1 cellular context compared by ENCODE assay signal in genomic region chr11:2071748-2072385, GRCh38.
TF ChIP-seq lines count a peak whose summit lies in the region.

No MANE protein-coding gene starts in this region.

TF ChIP-seq in K562, 482 proteins besides CTCF, POLR2A, EP300 and RAD21 (continued from another document):
- TF ChIP-seq, protein P1, sequence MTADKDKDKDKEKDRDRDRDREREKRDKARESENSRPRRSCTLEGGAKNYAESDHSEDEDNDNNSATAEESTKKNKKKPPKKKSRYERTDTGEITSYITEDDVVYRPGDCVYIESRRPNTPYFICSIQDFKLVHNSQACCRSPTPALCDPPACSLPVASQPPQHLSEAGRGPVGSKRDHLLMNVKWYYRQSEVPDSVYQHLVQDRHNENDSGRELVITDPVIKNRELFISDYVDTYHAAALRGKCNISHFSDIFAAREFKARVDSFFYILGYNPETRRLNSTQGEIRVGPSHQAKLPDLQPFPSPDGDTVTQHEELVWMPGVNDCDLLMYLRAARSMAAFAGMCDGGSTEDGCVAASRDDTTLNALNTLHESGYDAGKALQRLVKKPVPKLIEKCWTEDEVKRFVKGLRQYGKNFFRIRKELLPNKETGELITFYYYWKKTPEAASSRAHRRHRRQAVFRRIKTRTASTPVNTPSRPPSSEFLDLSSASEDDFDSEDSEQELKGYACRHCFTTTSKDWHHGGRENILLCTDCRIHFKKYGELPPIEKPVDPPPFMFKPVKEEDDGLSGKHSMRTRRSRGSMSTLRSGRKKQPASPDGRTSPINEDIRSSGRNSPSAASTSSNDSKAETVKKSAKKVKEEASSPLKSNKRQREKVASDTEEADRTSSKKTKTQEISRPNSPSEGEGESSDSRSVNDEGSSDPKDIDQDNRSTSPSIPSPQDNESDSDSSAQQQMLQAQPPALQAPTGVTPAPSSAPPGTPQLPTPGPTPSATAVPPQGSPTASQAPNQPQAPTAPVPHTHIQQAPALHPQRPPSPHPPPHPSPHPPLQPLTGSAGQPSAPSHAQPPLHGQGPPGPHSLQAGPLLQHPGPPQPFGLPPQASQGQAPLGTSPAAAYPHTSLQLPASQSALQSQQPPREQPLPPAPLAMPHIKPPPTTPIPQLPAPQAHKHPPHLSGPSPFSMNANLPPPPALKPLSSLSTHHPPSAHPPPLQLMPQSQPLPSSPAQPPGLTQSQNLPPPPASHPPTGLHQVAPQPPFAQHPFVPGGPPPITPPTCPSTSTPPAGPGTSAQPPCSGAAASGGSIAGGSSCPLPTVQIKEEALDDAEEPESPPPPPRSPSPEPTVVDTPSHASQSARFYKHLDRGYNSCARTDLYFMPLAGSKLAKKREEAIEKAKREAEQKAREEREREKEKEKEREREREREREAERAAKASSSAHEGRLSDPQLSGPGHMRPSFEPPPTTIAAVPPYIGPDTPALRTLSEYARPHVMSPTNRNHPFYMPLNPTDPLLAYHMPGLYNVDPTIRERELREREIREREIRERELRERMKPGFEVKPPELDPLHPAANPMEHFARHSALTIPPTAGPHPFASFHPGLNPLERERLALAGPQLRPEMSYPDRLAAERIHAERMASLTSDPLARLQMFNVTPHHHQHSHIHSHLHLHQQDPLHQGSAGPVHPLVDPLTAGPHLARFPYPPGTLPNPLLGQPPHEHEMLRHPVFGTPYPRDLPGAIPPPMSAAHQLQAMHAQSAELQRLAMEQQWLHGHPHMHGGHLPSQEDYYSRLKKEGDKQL (CRISPR knock-in tag; IDR thresholded peaks at IDR 0.05; ENCODE audit: borderline replicate concordance) = no peak
- TF ChIP-seq ZNF318 (IDR thresholded peaks at IDR 0.05; ENCODE audit: borderline replicate concordance in 1 of 2, low read depth in 1 of 2) (no peak), DNMT1 (IDR thresholded peaks at IDR 0.05) (no peak)
